ENCODE assay signal across 9 cellular contexts in the genomic region with DNA sequence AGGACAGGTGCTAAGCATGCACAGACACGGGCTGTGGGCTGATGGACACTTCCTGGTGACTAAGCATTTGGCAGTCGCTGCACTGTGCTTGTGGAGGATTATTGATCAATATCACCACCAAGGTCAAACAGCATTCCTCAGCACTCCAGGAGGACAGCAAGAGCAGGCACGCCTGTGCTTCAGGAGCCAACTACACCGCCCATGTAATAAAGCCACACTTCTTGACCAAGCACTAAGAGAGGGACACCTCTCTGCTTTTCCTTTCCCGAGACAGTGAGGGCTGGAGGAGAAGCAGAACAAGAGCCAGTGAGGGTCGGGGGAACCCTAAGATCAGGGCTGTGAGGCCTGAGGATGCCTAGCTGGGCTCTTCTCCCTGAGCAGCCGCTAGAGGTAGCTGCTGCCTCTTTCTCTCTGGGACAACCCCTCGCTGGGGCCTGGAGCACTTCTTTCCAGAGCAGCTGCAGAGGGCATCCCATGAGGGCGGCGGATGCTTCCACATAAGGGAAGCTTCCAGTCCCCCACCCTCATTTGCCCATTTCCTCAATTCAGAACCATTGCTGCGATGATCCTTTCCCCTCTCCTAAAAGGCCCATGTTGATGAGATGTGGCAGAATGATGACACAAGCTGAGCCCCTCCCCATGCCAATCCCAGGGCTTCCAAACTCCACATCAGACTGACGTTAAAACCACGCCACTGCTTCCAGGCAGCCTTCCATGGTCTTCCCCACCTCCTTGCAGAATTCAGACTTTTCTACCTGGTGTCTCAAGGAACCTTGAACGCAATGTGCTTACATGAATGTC. TPM values are rescaled to one million over a fixed set of nuclear protein-coding genes. Genes with fewer than 3 reads are reported as not detected.
DNase-seq lines count a peak whose midpoint lies in the region; ATAC-seq, FAIRE-seq and TF ChIP-seq lines count a peak whose summit lies in the region.
"Had no signal": no experiment of that assay in that cellular context is flagged by ENCODE, and none has a peak within 500 bp of the region (broad histone marks: within the 10 kb centered on the region; RNA-seq: fewer than 3 reads in every experiment).

No MANE protein-coding gene starts in this region.

- H3K9me3 Mint-ChIP-seq in CD8-positive, alpha-beta T cell: no peaks in the 10 kb centered on the region

- no peak for FAIRE-seq in GM18507 (lab: Jason Lieb, UNC)

- POLR2A ChIA-PET in CD8-positive, alpha-beta T cell (lab: Charles Lee): no interaction called here

- no peaks in the 10 kb centered on the region for H3K9me3 ChIP-seq in BLaER1
- no peaks in the 10 kb centered on the region for H3K9me3 ChIP-seq in body of pancreas
- no peaks in the 10 kb centered on the region for H3K9me3 ChIP-seq in iPS DF 6.9 (ENCODE audit: control insufficient read depth, insufficient read depth, low read length)
- H3K9me3 ChIP-seq in T-helper 17 cell (ENCODE audit: control insufficient read depth, low read length, poor library complexity, severe bottlenecking): no peaks in the 10 kb centered on the region
- H3K9me3 ChIP-seq in CD8-positive, alpha-beta T cell (ENCODE audit: low read length): no peaks in the 10 kb centered on the region

- WGBS in body of pancreas, 2 donors: 28 to 42% methylated on average over 13 to 14 of the region's 14 CpGs
- no CpG with 5 or more reads among the region's 14 CpGs for WGBS in iPS DF 6.9 (ENCODE audit: insufficient coverage, insufficient read length)

- H3K27ac ChIP-seq in BLaER1: no peak overlapping the region
- peak overlapping the region; percentile 4 to 74 (median 62) for H3K27ac ChIP-seq in body of pancreas
- H3K27ac ChIP-seq in iPS DF 6.9 (ENCODE audit: low read length): no peak overlapping the region
- H3K27ac ChIP-seq in CD8-positive, alpha-beta T cell (ENCODE audit: low read depth, low read length): no peak overlapping the region

- peak; percentile 29 for DNase-seq in GM18507 (ENCODE audit: extremely low spot score, insufficient read length, low read depth)
- peak; percentile 30 for DNase-seq in NCI-H510A (lab: John Stamatoyannopoulos, UW)
- peak; percentile 70 to 86 (median 78) for DNase-seq in body of pancreas
- peak; percentile 47 for DNase-seq in iPS DF 6.9 (ENCODE audit: low read depth, low spot score)
- DNase-seq in stimulated activated CD4-positive, alpha-beta T cell treated with anti-CD3 and anti-CD28 coated beads, Interleukin-2, amount 100 ng/mL, for 24 hours: peak; percentile 32 to 39
- DNase-seq in T-helper 17 cell: no peak
- DNase-seq in CD8-positive, alpha-beta T cell: no peak

- ATAC-seq in body of pancreas: peak; percentile 91
- no peak for ATAC-seq in T-helper 17 cell
- no peak for ATAC-seq in CD8-positive, alpha-beta T cell

- CTCF ChIA-PET in CD8-positive, alpha-beta T cell (lab: Charles Lee): interaction anchor here (0.6 to 3.1 kb wide), 5 partner anchors 57 to 370 kb away, joined by 3 to 14 read pairs (median 4); no protein-coding TSS in a partner anchor

- H3K4me1 ChIP-seq in BLaER1 (peaks cover 47% of the 10 kb centered on the region), body of pancreas (peaks cover 33% of the 10 kb centered on the region), iPS DF 6.9 (ENCODE audit: control insufficient read depth, insufficient read depth, low read length) (no peaks in the 10 kb centered on the region)
- no peaks in the 10 kb centered on the region for H3K4me1 ChIP-seq in CD8-positive, alpha-beta T cell (ENCODE audit: insufficient read depth, low read length)

- no peaks in the 10 kb centered on the region for H3K27me3 ChIP-seq in BLaER1
- no peaks in the 10 kb centered on the region for H3K27me3 ChIP-seq in body of pancreas
- no peaks in the 10 kb centered on the region for H3K27me3 ChIP-seq in iPS DF 6.9 (ENCODE audit: control insufficient read depth, insufficient read depth, low read length)
- no peaks in the 10 kb centered on the region for H3K27me3 ChIP-seq in CD8-positive, alpha-beta T cell (ENCODE audit: insufficient read depth, low read length)

- H3K4me3 ChIP-seq in BLaER1 (no peak overlapping the region), body of pancreas (no peak overlapping the region), iPS DF 6.9 (ENCODE audit: low read length) (no peak overlapping the region)
- no peak overlapping the region for H3K4me3 ChIP-seq in CD8-positive, alpha-beta T cell (ENCODE audit: low read depth, low read length)

- no peak overlapping the region for H3K27ac Mint-ChIP-seq in T-helper 17 cell
- no peak overlapping the region for H3K27ac Mint-ChIP-seq in CD8-positive, alpha-beta T cell

- H3K9ac ChIP-seq in BLaER1: no peak overlapping the region

- H3K4me1 Mint-ChIP-seq in T-helper 17 cell: peaks cover under 1% of the 10 kb centered on the region
- H3K4me1 Mint-ChIP-seq in CD8-positive, alpha-beta T cell (ENCODE audit: low read depth): no peaks in the 10 kb centered on the region

- H3K4me2 ChIP-seq in BLaER1: 0 out of 2 replicates have a peak overlapping the region, but pooled peaks have one; percentile 6

- peaks cover 4% of the 10 kb centered on the region for H3K36me3 Mint-ChIP-seq in T-helper 17 cell (ENCODE audit: low read depth)
- H3K36me3 Mint-ChIP-seq in CD8-positive, alpha-beta T cell: no peaks in the 10 kb centered on the region

- intact Hi-C loops in body of pancreas (cut with DNase I): no loop called here
- intact Hi-C loops in CD8-positive, alpha-beta T cell (cut with DNase I, micrococcal nuclease): loop anchor here (2.0 kb wide), 1 partner anchor 123 kb away; no protein-coding TSS in a partner anchor

- peak; percentile 18 to 68 (median 50) for TF ChIP-seq CTCF in body of pancreas (IDR thresholded peaks at IDR 0.05)
- TF ChIP-seq CTCF in CD8-positive, alpha-beta T cell (IDR thresholded peaks at IDR 0.05): no peak

- no peak overlapping the region for H3K4me3 Mint-ChIP-seq in T-helper 17 cell
- no peak overlapping the region for H3K4me3 Mint-ChIP-seq in CD8-positive, alpha-beta T cell

- peaks cover 8% of the 10 kb centered on the region for H3K27me3 Mint-ChIP-seq in T-helper 17 cell
- H3K27me3 Mint-ChIP-seq in CD8-positive, alpha-beta T cell (ENCODE audit: low read depth): no peaks in the 10 kb centered on the region

- peak in 1 of 3 donors; percentile 43 for TF ChIP-seq POLR2A in body of pancreas (IDR thresholded peaks at IDR 0.05)

- no peaks in the 10 kb centered on the region for H4K20me1 ChIP-seq in BLaER1

- H3K36me3 ChIP-seq in BLaER1 (no peaks in the 10 kb centered on the region), body of pancreas (replicated peaks in 1 of 2; ENCODE audit: insufficient read depth in 1 of 2, low read depth in 2 of 2) (no peaks in the 10 kb centered on the region), iPS DF 6.9 (ENCODE audit: control insufficient read depth, insufficient read depth, low read length) (no peaks in the 10 kb centered on the region)
- H3K36me3 ChIP-seq in CD8-positive, alpha-beta T cell (ENCODE audit: insufficient read depth, low read length): no peaks in the 10 kb centered on the region

RNA-seq across cellular contexts. Expression of a gene that starts 19.1 kb away (rescaled TPM):
- total RNA-seq in body of pancreas: under 1 TPM in 1 of 2 donors, not detected in 1; 0.78 TPM
- total RNA-seq in T-helper 17 cell: under 1 TPM in 1 of 2 donors, not detected in 1; 0.18 TPM
- not detected for total RNA-seq in CD8-positive, alpha-beta T cell

RNA-seq across cellular contexts. Expression of a gene that starts 39.6 kb away (rescaled TPM):
- total RNA-seq in body of pancreas: 10 to 100 TPM in 1 of 2 donors, 1 to 10 TPM in 1; 4.9 to 28.3 TPM
- not detected for total RNA-seq in T-helper 17 cell
- total RNA-seq in CD8-positive, alpha-beta T cell: not detected

RNA-seq across cellular contexts. Expression of a gene that starts 40.9 kb away (rescaled TPM):
- total RNA-seq in body of pancreas (1 to 10 TPM in 1 of 2 donors, under 1 TPM in 1; 0.78 to 1.6 TPM), T-helper 17 cell (not detected)
- not detected for total RNA-seq in CD8-positive, alpha-beta T cell
- total RNA-seq: skeletal muscle tissue had no signal

Comparison
In these comparisons a context has a peak if more than half of its experiments do, and no peak if none do; other contexts are left out.
1. H3K27ac ChIP-seq: peak in body of pancreas (4 of 4); none in BLaER1 (single experiment), iPS DF 6.9 (single experiment) and CD8-positive, alpha-beta T cell (single experiment).
2. DNase-seq: peak in GM18507 (single experiment), NCI-H510A (single experiment), body of pancreas (4 of 4), iPS DF 6.9 (single experiment) and stimulated activated CD4-positive, alpha-beta T cell treated with anti-CD3 and anti-CD28 coated beads, Interleukin-2, amount 100 ng/mL, for 24 hours (2 of 2); none in T-helper 17 cell (0 of 3) and CD8-positive, alpha-beta T cell (0 of 7).
3. RNA of a gene that starts 39.6 kb away (total RNA-seq): 4.9 to 28.3 TPM in body of pancreas; not detected in T-helper 17 cell and not detected in CD8-positive, alpha-beta T cell; every median in the first group is over 4 times any median in the second.